In the genomic region with DNA sequence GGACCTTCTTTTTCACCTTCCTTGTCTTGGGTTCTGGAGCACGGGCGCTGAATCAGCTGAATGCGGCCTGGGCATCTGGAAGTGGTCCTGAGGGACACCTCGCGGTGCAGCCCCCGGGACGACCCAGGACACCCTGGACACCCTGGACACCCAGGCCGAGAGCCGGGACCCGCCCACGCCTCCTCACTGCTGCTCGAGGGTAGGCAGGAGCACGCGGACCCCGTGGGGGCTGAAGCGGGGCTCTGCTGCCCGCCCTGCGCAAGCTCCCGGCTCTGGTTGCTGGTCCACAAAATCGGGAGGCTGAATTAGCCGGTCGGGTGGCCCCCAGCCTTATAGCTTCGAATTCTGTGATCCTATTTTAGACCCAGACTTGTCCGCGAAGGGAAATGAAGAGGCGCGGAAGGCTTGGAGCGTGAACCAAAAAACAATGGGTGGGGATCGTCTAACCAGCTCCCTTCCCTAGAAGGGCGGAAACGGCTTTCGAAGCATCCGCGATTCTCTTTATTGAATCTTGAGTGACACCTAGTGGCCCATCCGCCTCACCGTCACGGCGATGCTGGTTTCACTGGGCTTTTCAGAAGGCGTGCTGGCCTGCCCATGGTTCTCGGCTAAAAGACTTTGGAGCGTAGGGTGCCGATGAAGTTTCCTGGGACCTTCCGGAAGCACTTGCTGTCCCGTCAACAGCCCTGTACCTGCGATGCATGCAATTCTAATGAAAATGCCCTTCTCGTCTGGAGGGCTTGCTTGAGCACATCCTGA, we compare ENCODE assay signal across 8 cellular contexts.
DNase-seq lines count a peak whose midpoint lies in the region; ATAC-seq and TF ChIP-seq lines count a peak whose summit lies in the region.

No MANE protein-coding gene starts in this region.

- DNase-seq in Ammon's horn (ENCODE audit: low spot score): peak; percentile 92
- DNase-seq in GM19240 (ENCODE audit: insufficient read length, low spot score): peak; percentile 45
- DNase-seq in NCI-H510A (lab: John Stamatoyannopoulos, UW): peak; percentile 51
- DNase-seq in activated CD4-positive, alpha-beta T cell treated with anti-CD3 and anti-CD28 coated beads for 4 hours: peak; percentile 81 to 86
- DNase-seq in coronary artery (ENCODE audit: low spot score): peak; percentile 90
- peak; percentile 93 for DNase-seq in left kidney (ENCODE audit: low read depth, low spot score)
- DNase-seq in stimulated activated CD4-positive, alpha-beta T cell treated with anti-CD3 and anti-CD28 coated beads, Interleukin-1b, Interleukin-23, amount 100 ng/mL, for 4 hours (ENCODE audit: low read depth in 2 of 2): peak; percentile 69 to 80

- peak; percentile 76 for ATAC-seq in HG03457 (IDR thresholded peaks at IDR 0.05; ENCODE audit: unreplicated experiment)

- peak overlapping the region; percentile 78 to 81 for H3K27ac ChIP-seq in coronary artery

- H3K4me3 ChIP-seq in coronary artery: peak overlapping the region; percentile 88

- peak; percentile 71 for TF ChIP-seq CTCF in coronary artery (IDR thresholded peaks at IDR 0.05)

Comparison
In these comparisons a context has a peak if more than half of its experiments do, and no peak if none do; other contexts are left out.
1. Peak in every context shown above with its lines: DNase-seq, ATAC-seq, H3K4me3 ChIP-seq and H3K27ac ChIP-seq.